ENCODE assay signal across 8 cellular contexts in the genomic region with DNA sequence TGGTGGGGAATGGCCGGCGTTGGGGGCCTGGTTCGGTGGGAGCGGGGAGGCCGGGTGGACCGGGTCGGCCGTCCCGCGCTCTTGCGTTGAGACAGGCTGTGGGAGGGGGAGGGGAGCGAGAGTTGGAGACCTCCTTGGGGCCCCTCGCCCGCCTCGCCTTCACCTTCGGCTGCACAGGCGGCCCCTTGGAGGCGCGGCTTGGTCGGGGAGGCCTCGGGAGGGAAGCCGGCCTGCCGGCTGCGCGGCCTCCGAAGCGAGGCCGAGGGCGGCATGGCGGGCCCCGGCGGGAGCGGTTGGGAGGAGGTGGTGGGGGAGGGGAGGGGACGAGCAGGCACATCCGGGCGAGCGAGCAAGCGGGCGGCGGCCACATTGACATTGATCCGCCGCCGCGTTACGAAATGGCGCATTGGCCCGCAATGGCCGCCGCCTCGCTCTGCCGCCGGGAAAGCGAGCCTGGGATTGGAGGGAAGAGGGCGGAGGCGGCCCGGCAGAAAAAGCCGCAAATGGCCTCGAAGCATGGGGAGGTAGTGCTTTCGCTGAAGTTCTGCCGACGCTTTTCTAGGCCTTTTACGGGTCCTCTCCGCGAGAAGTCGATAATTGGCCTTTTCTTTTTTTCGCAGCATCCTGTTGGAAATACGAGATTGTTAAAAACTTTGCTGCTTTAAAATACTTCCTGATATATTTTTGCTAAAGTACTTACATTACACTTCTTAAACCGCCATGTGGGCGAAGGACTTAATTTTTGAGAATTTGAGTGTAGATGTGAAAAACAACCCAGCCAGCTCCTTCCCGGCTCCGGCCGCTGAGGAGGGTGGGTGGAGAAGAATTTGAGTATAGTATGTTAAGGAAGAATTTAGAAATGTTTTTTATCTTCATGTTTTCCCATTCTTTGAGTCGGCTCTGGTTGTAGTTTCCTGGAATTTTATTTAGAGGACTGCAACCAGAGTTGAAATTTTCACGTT. TPM values are rescaled to one million over a fixed set of nuclear protein-coding genes. Genes with fewer than 3 reads are reported as not detected.
DNase-seq lines count a peak whose midpoint lies in the region; ATAC-seq and TF ChIP-seq lines count a peak whose summit lies in the region.

No MANE protein-coding gene starts in this region.

- H3K36me3 ChIP-seq in SK-N-MC (ENCODE audit: insufficient read depth, low read length) (peaks cover 50% of the 10 kb centered on the region), thoracic aorta (peaks cover 21% of the 10 kb centered on the region)

- peaks cover 46% of the 10 kb centered on the region for H3K4me1 Mint-ChIP-seq in activated naive CD4-positive, alpha-beta T cell treated with anti-CD3 and anti-CD28 coated beads, Interleukin-2, amount 50 U/mL, for 24 hours
- H3K4me1 Mint-ChIP-seq in glutamatergic neuron (ENCODE audit: low read depth, unreplicated experiment) = peaks cover 13% of the 10 kb centered on the region
- peaks cover 48% of the 10 kb centered on the region for H3K4me1 Mint-ChIP-seq in osteocyte (ENCODE audit: unreplicated experiment)

- H3K9me3 ChIP-seq in SK-N-MC (ENCODE audit: low read depth, low read length) (no peaks in the 10 kb centered on the region), thoracic aorta (no peaks in the 10 kb centered on the region)

- H3K27ac Mint-ChIP-seq in activated naive CD4-positive, alpha-beta T cell treated with anti-CD3 and anti-CD28 coated beads, Interleukin-2, amount 50 U/mL, for 24 hours = peak overlapping the region; percentile 96
- H3K27ac Mint-ChIP-seq in glutamatergic neuron (ENCODE audit: unreplicated experiment) (peak overlapping the region; percentile 88), osteocyte (ENCODE audit: unreplicated experiment) (peak overlapping the region; percentile 100)

- H3K27me3 Mint-ChIP-seq in activated naive CD4-positive, alpha-beta T cell treated with anti-CD3 and anti-CD28 coated beads, Interleukin-2, amount 50 U/mL, for 24 hours = no peaks in the 10 kb centered on the region
- H3K27me3 Mint-ChIP-seq in glutamatergic neuron (ENCODE audit: unreplicated experiment) (peaks cover 11% of the 10 kb centered on the region), osteocyte (ENCODE audit: unreplicated experiment) (no peaks in the 10 kb centered on the region)

- peak overlapping the region; percentile 92 for H3K9ac ChIP-seq in SK-N-MC (ENCODE audit: insufficient read length)

- H3K27ac ChIP-seq in SK-N-MC (peak overlapping the region; percentile 97), thoracic aorta (peak overlapping the region; percentile 100)

- no peaks in the 10 kb centered on the region for H3K9me3 Mint-ChIP-seq in activated naive CD4-positive, alpha-beta T cell treated with anti-CD3 and anti-CD28 coated beads, Interleukin-2, amount 50 U/mL, for 24 hours
- H3K9me3 Mint-ChIP-seq in glutamatergic neuron (ENCODE audit: unreplicated experiment) (peaks cover 10% of the 10 kb centered on the region), osteocyte (ENCODE audit: unreplicated experiment) (no peaks in the 10 kb centered on the region)

- CTCF ChIA-PET in GM10248 (lab: Yijun Ruan, JAX) = interaction anchor here (1.7 kb wide), 1 partner anchor 51 kb away, joined by 5 read pairs; a partner anchor contains a TSS

- no peaks in the 10 kb centered on the region for H3K27me3 ChIP-seq in thoracic aorta (replicated peaks; ENCODE audit: insufficient read depth)

- ATAC-seq in HG02571 (IDR thresholded peaks at IDR 0.05; ENCODE audit: unreplicated experiment) (peak; percentile 54), thoracic aorta (ENCODE audit: insufficient number of reproducible peaks, low FRiP score, low read depth) (peak; percentile 41)

- peak overlapping the region; percentile 94 for H3K4me3 Mint-ChIP-seq in activated naive CD4-positive, alpha-beta T cell treated with anti-CD3 and anti-CD28 coated beads, Interleukin-2, amount 50 U/mL, for 24 hours
- peak overlapping the region; percentile 88 for H3K4me3 Mint-ChIP-seq in glutamatergic neuron (ENCODE audit: unreplicated experiment)
- peak overlapping the region; percentile 96 for H3K4me3 Mint-ChIP-seq in osteocyte (ENCODE audit: unreplicated experiment)

- peaks cover 24 to 57% of the 10 kb centered on the region in 2 donors for H3K4me1 ChIP-seq in thoracic aorta (ENCODE audit: control insufficient read depth in 1 of 2, low read depth in 2 of 2)

- peaks cover 28% of the 10 kb centered on the region for H3K36me3 Mint-ChIP-seq in activated naive CD4-positive, alpha-beta T cell treated with anti-CD3 and anti-CD28 coated beads, Interleukin-2, amount 50 U/mL, for 24 hours
- H3K36me3 Mint-ChIP-seq in glutamatergic neuron (ENCODE audit: unreplicated experiment) = no peaks in the 10 kb centered on the region
- peaks cover 32% of the 10 kb centered on the region for H3K36me3 Mint-ChIP-seq in osteocyte (ENCODE audit: unreplicated experiment)

- peak overlapping the region; percentile 85 for H3K4me3 ChIP-seq in SK-N-MC
- peak overlapping the region; percentile 97 for H3K4me3 ChIP-seq in thoracic aorta

- TF ChIP-seq CTCF in GM10248 (IDR thresholded peaks at IDR 0.05; ENCODE audit: control extremely low read depth, extremely low read depth, low read depth, missing control alignments) (no peak), glutamatergic neuron (IDR thresholded peaks at IDR 0.05; ENCODE audit: partially characterized antibody, unreplicated experiment) (no peak), osteocyte (IDR thresholded peaks at IDR 0.05) (no peak), thoracic aorta (IDR thresholded peaks at IDR 0.05) (no peak)

- DNase-seq in GM10248 (ENCODE audit: extremely low spot score) (peak; percentile 88), NAMALWA (ENCODE audit: low spot score) (peak; percentile 88), SK-N-MC (ENCODE audit: low read depth, low spot score) (no peak), glutamatergic neuron (peak; percentile 96), osteocyte (ENCODE audit: extremely low spot score, unreplicated experiment) (peak; percentile 96), thoracic aorta (ENCODE audit: low spot score) (peak; percentile 88)

- POLR2A ChIA-PET in GM10248 (lab: Yijun Ruan, JAX) = interaction anchor here (1.3 to 1.5 kb wide), 2 partner anchors 25 to 52 kb away, joined by 4 to 7 read pairs; a partner anchor contains a TSS

RNA-seq across cellular contexts. Expression of a gene that starts 0.6 kb away (rescaled TPM):
- 251 TPM for total RNA-seq in glutamatergic neuron (ENCODE audit: unreplicated experiment)
- total RNA-seq in osteocyte = 127 and 136 TPM in 2 replicates
- total RNA-seq in thoracic aorta = 10 to 100 TPM; 60.1 to 98.4 TPM

RNA-seq across cellular contexts. Expression of a gene that starts 51.4 kb away (rescaled TPM):
- total RNA-seq in glutamatergic neuron (ENCODE audit: unreplicated experiment) = 51.4 TPM
- 98.4 and 100 TPM in 2 replicates for total RNA-seq in osteocyte
- total RNA-seq in thoracic aorta = 100 to 1,000 TPM in 1 of 2 donors, 10 to 100 TPM in 1; 64.3 to 155 TPM
